20 cellular contexts compared by ENCODE assay signal in genomic region chr16:48524348-48525200, GRCh38.
DNase-seq lines count a peak whose midpoint lies in the region; ATAC-seq and TF ChIP-seq lines count a peak whose summit lies in the region.
"Had no signal": no experiment of that assay in that cellular context is flagged by ENCODE, and none has a peak within 500 bp of the region (broad histone marks: within the 10 kb centered on the region; RNA-seq: fewer than 3 reads in every experiment).

No MANE protein-coding gene starts in this region.

- DNase-seq in D341Med (ENCODE audit: low spot score): peak; percentile 11
- DNase-seq in effector memory CD8-positive, alpha-beta T cell: peak in 1 of 3 experiments; percentile 21
- no peak for DNase-seq in natural killer cell treated with Interleukin-12 subunit alpha and Interleukin-12 subunit beta and Interleukin-15 and Interleukin-18, amount 100 ng/mL, for 72 hours (ENCODE audit: low spot score)
- DNase-seq in GM13976 (ENCODE audit: low spot score): no peak
- DNase-seq in stimulated activated naive CD8-positive, alpha-beta T cell treated with anti-CD3 and anti-CD28 coated beads, Interleukin-15, Interleukin-2, amounts not matched to agents 100 U/mL and 50 U/mL, for 24 hours: no peak
- DNase-seq in heart right ventricle: no peak
- DNase-seq: activated CD8-positive, alpha-beta memory T cell treated with anti-CD3 and anti-CD28 coated beads, Interleukin-2, amount 50 U/mL, for 48 hours; body of pancreas; DMS79 treated with DMSO at 0.1 percent for 48 hours; GOT3; NCI-H1092; NCI-H2227 treated with DMSO at 0.1 percent for 48 hours; psoas muscle; substantia nigra had no signal

- in situ Hi-C loops in GM13976 (cut with MboI; ENCODE audit: low sequenced_read_pairs, unreplicated experiment): loop anchor here (10.0 to 25.0 kb wide), 2 partner anchors 170 to 287 kb away; partner anchors contain the start of genes ABCC11 and LONP2

- peak overlapping the region in 1 of 2 donors; percentile 16 for H3K4me3 Mint-ChIP-seq in effector memory CD8-positive, alpha-beta T cell
- peak overlapping the region; percentile 47 for H3K4me3 Mint-ChIP-seq in natural killer cell treated with Interleukin-12 subunit alpha and Interleukin-12 subunit beta and Interleukin-15 and Interleukin-18, amount 100 ng/mL, for 72 hours
- H3K4me3 Mint-ChIP-seq: activated naive CD4-positive, alpha-beta T cell treated with anti-CD3 and anti-CD28 coated beads, Interleukin-2, amount 50 U/mL, for 24 hours; IgD-negative memory B cell; T-helper 2 cell treated with Interferon-gamma antibody and Interleukin-4, amounts not matched to agents 5 μg/mL and 100 μg/mL, for 36 hours had no signal

- POLR2A ChIA-PET in HEK293 (lab: Yijun Ruan, JAX): interaction anchor here (2.4 kb wide), 1 partner anchor 159 kb away, joined by 7 read pairs; no protein-coding TSS in a partner anchor

- peak overlapping the region; percentile 44 to 85 for H3K27ac Mint-ChIP-seq in effector memory CD8-positive, alpha-beta T cell
- peak overlapping the region; percentile 11 to 77 for H3K27ac Mint-ChIP-seq in natural killer cell treated with Interleukin-12 subunit alpha and Interleukin-12 subunit beta and Interleukin-15 and Interleukin-18, amount 100 ng/mL, for 72 hours
- H3K27ac Mint-ChIP-seq: activated naive CD4-positive, alpha-beta T cell treated with anti-CD3 and anti-CD28 coated beads, Interleukin-2, amount 50 U/mL, for 24 hours; T-helper 2 cell treated with Interferon-gamma antibody and Interleukin-4, amounts not matched to agents 5 μg/mL and 100 μg/mL, for 36 hours had no signal

- H3K9me3 Mint-ChIP-seq in effector memory CD8-positive, alpha-beta T cell: no peaks in the 10 kb centered on the region
- H3K9me3 Mint-ChIP-seq in natural killer cell treated with Interleukin-12 subunit alpha and Interleukin-12 subunit beta and Interleukin-15 and Interleukin-18, amount 100 ng/mL, for 72 hours: no peaks in the 10 kb centered on the region
- H3K9me3 Mint-ChIP-seq: activated naive CD4-positive, alpha-beta T cell treated with anti-CD3 and anti-CD28 coated beads, Interleukin-2, amount 50 U/mL, for 24 hours; IgD-negative memory B cell; T-helper 2 cell treated with Interferon-gamma antibody and Interleukin-4, amounts not matched to agents 5 μg/mL and 100 μg/mL, for 36 hours had no signal

- H3K4me3 ChIP-seq in HEK293 (ENCODE audit: low read depth, low read length) (no peak overlapping the region), heart right ventricle (no peak overlapping the region)
- H3K4me3 ChIP-seq: body of pancreas, left lung, psoas muscle had no signal

- H3K27ac ChIP-seq in HEK293 (ENCODE audit: extremely low read depth, low read depth, low read length) (no peak overlapping the region), heart right ventricle (no peak overlapping the region)
- H3K27ac ChIP-seq: body of pancreas, left lung, psoas muscle had no signal

- H3K36me3 Mint-ChIP-seq in effector memory CD8-positive, alpha-beta T cell (ENCODE audit: insufficient read depth): no peaks in the 10 kb centered on the region
- no peaks in the 10 kb centered on the region for H3K36me3 Mint-ChIP-seq in natural killer cell treated with Interleukin-12 subunit alpha and Interleukin-12 subunit beta and Interleukin-15 and Interleukin-18, amount 100 ng/mL, for 72 hours
- H3K36me3 Mint-ChIP-seq: activated naive CD4-positive, alpha-beta T cell treated with anti-CD3 and anti-CD28 coated beads, Interleukin-2, amount 50 U/mL, for 24 hours; IgD-negative memory B cell had no signal

- WGBS in heart right ventricle, 2 donors: 80 to 85% methylated on average over 13 of the region's 13 CpGs

- peaks cover 9 to 10% of the 10 kb centered on the region in 2 donors for H3K4me1 Mint-ChIP-seq in effector memory CD8-positive, alpha-beta T cell (ENCODE audit: low read depth in 2 of 2)
- H3K4me1 Mint-ChIP-seq in natural killer cell treated with Interleukin-12 subunit alpha and Interleukin-12 subunit beta and Interleukin-15 and Interleukin-18, amount 100 ng/mL, for 72 hours (ENCODE audit: low read depth in 2 of 2): peaks cover 15 to 28% of the 10 kb centered on the region in 2 donors

- H3K9me3 ChIP-seq in HEK293 (ENCODE audit: control insufficient read depth, insufficient read depth, low read depth, low read length) (no peaks in the 10 kb centered on the region), heart right ventricle (peaks cover 0 to 17% (median 0%) of the 10 kb centered on the region in 11 donors)
- H3K9me3 ChIP-seq: body of pancreas, left lung had no signal

- ATAC-seq in effector memory CD8-positive, alpha-beta T cell (replicated peaks): peak; percentile 81
- ATAC-seq in natural killer cell treated with Interleukin-12 subunit alpha and Interleukin-12 subunit beta and Interleukin-15 and Interleukin-18, amount 100 ng/mL, for 72 hours: peak; percentile 55 to 74
- no peak for ATAC-seq in GM21528 (IDR thresholded peaks at IDR 0.05; ENCODE audit: low FRiP score, unreplicated experiment)
- no peak for ATAC-seq in stimulated activated naive CD8-positive, alpha-beta T cell treated with anti-CD3 and anti-CD28 coated beads, Interleukin-15, Interleukin-2, amounts not matched to agents 100 U/mL and 50 U/mL, for 24 hours
- ATAC-seq in heart right ventricle: no peak
- ATAC-seq: body of pancreas, left lung, psoas muscle had no signal

- H3K36me3 ChIP-seq in HEK293 (ENCODE audit: control insufficient read depth in 2 of 2, insufficient read depth in 1 of 2, low read length in 2 of 2) (no peaks in the 10 kb centered on the region), heart right ventricle (no peaks in the 10 kb centered on the region)
- H3K36me3 ChIP-seq: left lung had no signal

- H3K27me3 Mint-ChIP-seq in effector memory CD8-positive, alpha-beta T cell: no peaks in the 10 kb centered on the region
- H3K27me3 Mint-ChIP-seq in natural killer cell treated with Interleukin-12 subunit alpha and Interleukin-12 subunit beta and Interleukin-15 and Interleukin-18, amount 100 ng/mL, for 72 hours: no peaks in the 10 kb centered on the region
- H3K27me3 Mint-ChIP-seq: activated naive CD4-positive, alpha-beta T cell treated with anti-CD3 and anti-CD28 coated beads, Interleukin-2, amount 50 U/mL, for 24 hours; IgD-negative memory B cell had no signal

- CTCF ChIA-PET in HEK293 (lab: Yijun Ruan, JAX): interaction anchor here (0.5 to 0.7 kb wide), 2 partner anchors 160 to 595 kb away, joined by 3 read pairs; no protein-coding TSS in a partner anchor

- intact Hi-C loops in heart right ventricle (cut with DNase I): no loop called here

- H3K4me1 ChIP-seq in HEK293 (ENCODE audit: control insufficient read depth, insufficient read depth, low read length): no peaks in the 10 kb centered on the region
- H3K4me1 ChIP-seq in heart right ventricle: no peaks in the 10 kb centered on the region
- H3K4me1 ChIP-seq: body of pancreas, left lung, psoas muscle had no signal

- no peaks in the 10 kb centered on the region for H3K27me3 ChIP-seq in heart right ventricle
- H3K27me3 ChIP-seq: body of pancreas, left lung had no signal

- TF ChIP-seq CTCF in HEK293 (tag by site-specific recombination; IDR thresholded peaks at IDR 0.05) (no peak), GM13976 (IDR thresholded peaks at IDR 0.05; ENCODE audit: borderline replicate concordance, control extremely low read depth, extremely low read depth, insufficient read depth, missing control alignments) (no peak), heart right ventricle (IDR thresholded peaks at IDR 0.05) (no peak)

TF ChIP-seq in HEK293, 187 proteins besides CTCF, POLR2A, EP300 and RAD21:
- TF ChIP-seq PRDM2 (tag by site-specific recombination; IDR thresholded peaks at IDR 0.05; ENCODE audit: borderline replicate concordance): no peak
- TF ChIP-seq ZNF830 (tag by site-specific recombination; IDR thresholded peaks at IDR 0.05; ENCODE audit: low read depth): no peak
- TF ChIP-seq ZIC2 (tag by site-specific recombination; IDR thresholded peaks at IDR 0.05): peak; percentile 59
- TF ChIP-seq GLI4 (tag by site-specific recombination; IDR thresholded peaks at IDR 0.05): no peak

Comparison
In these comparisons a context has a peak if more than half of its experiments do, and no peak if none do; other contexts are left out.
1. ATAC-seq: peak in effector memory CD8-positive, alpha-beta T cell (single experiment) and natural killer cell treated with Interleukin-12 subunit alpha and Interleukin-12 subunit beta and Interleukin-15 and Interleukin-18, amount 100 ng/mL, for 72 hours (2 of 2); none in GM21528 (single experiment), stimulated activated naive CD8-positive, alpha-beta T cell treated with anti-CD3 and anti-CD28 coated beads, Interleukin-15, Interleukin-2, amounts not matched to agents 100 U/mL and 50 U/mL, for 24 hours (single experiment) and heart right ventricle (0 of 8).